Comparison of ENCODE assay signal across 1 cellular context in genomic region chr9:136991993-136992818, GRCh38.
A peak's percentile ranks its signal among the peaks of the same experiment; 100 is the strongest.
TF ChIP-seq lines count a peak whose summit lies in the region.

A gene with protein sequence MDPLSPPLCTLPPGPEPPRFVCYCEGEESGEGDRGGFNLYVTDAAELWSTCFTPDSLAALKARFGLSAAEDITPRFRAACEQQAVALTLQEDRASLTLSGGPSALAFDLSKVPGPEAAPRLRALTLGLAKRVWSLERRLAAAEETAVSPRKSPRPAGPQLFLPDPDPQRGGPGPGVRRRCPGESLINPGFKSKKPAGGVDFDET (plus strand): TSS chr9:136992422. CDS start chr9:136992444, 22 bp downstream.

TF ChIP-seq in WTC11, 78 proteins besides CTCF, POLR2A, EP300 and RAD21 (continued from another document):
- TF ChIP-seq, protein P1, sequence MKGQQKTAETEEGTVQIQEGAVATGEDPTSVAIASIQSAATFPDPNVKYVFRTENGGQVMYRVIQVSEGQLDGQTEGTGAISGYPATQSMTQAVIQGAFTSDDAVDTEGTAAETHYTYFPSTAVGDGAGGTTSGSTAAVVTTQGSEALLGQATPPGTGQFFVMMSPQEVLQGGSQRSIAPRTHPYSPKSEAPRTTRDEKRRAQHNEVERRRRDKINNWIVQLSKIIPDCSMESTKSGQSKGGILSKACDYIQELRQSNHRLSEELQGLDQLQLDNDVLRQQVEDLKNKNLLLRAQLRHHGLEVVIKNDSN (CRISPR knock-in tag; IDR thresholded peaks at IDR 0.05), result no peak
- no peak for TF ChIP-seq ZNF232 (CRISPR knock-in tag; IDR thresholded peaks at IDR 0.05)
- TF ChIP-seq, protein P2, sequence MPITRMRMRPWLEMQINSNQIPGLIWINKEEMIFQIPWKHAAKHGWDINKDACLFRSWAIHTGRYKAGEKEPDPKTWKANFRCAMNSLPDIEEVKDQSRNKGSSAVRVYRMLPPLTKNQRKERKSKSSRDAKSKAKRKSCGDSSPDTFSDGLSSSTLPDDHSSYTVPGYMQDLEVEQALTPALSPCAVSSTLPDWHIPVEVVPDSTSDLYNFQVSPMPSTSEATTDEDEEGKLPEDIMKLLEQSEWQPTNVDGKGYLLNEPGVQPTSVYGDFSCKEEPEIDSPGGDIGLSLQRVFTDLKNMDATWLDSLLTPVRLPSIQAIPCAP (CRISPR knock-in tag; IDR thresholded peaks at IDR 0.05), result 0 out of 2 replicates have a peak, but pooled peaks have one; percentile 44
- TF ChIP-seq, protein P3, sequence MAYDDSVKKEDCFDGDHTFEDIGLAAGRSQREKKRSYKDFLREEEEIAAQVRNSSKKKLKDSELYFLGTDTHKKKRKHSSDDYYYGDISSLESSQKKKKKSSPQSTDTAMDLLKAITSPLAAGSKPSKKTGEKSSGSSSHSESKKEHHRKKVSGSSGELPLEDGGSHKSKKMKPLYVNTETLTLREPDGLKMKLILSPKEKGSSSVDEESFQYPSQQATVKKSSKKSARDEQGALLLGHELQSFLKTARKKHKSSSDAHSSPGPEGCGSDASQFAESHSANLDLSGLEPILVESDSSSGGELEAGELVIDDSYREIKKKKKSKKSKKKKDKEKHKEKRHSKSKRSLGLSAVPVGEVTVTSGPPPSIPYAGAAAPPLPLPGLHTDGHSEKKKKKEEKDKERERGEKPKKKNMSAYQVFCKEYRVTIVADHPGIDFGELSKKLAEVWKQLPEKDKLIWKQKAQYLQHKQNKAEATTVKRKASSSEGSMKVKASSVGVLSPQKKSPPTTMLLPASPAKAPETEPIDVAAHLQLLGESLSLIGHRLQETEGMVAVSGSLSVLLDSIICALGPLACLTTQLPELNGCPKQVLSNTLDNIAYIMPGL (CRISPR knock-in tag; IDR thresholded peaks at IDR 0.05), result peak; percentile 44; the same call in 1 of the 2 replicates
- TF ChIP-seq, protein P4, sequence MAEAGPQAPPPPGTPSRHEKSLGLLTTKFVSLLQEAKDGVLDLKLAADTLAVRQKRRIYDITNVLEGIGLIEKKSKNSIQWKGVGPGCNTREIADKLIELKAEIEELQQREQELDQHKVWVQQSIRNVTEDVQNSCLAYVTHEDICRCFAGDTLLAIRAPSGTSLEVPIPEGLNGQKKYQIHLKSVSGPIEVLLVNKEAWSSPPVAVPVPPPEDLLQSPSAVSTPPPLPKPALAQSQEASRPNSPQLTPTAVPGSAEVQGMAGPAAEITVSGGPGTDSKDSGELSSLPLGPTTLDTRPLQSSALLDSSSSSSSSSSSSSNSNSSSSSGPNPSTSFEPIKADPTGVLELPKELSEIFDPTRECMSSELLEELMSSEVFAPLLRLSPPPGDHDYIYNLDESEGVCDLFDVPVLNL (CRISPR knock-in tag; IDR thresholded peaks at IDR 0.05; ENCODE audit: borderline replicate concordance, low read depth), result peak; percentile 61; the same call in 1 of the 2 replicates
- 0 out of 2 replicates have a peak, but pooled peaks have one; percentile 52 for TF ChIP-seq TCF7 (CRISPR knock-in tag; IDR thresholded peaks at IDR 0.05; ENCODE audit: low read depth)
TF ChIP-seq in WTC11: peak in this region for 13.
